ENCODE assay signal across 8 cellular contexts in genomic region chr11:1837171-1838076, GRCh38. TPM values are rescaled to one million over a fixed set of nuclear protein-coding genes. Genes with fewer than 3 reads are reported as not detected.
DNase-seq lines count a peak whose midpoint lies in the region; ATAC-seq and TF ChIP-seq lines count a peak whose summit lies in the region.

No MANE protein-coding gene starts in this region.

- H3K27ac ChIP-seq in OCI-LY7 (ENCODE audit: low read depth, low read length, poor library complexity, severe bottlenecking), result no peak overlapping the region
- peak overlapping the region; percentile 93 for H3K27ac ChIP-seq in psoas muscle

- H3K4me3 ChIP-seq in OCI-LY7 (ENCODE audit: low read depth, low read length, poor library complexity, severe bottlenecking), result no peak overlapping the region
- H3K4me3 ChIP-seq in fibroblast of villous mesenchyme (ENCODE audit: low read depth, low read length), result no peak overlapping the region
- H3K4me3 ChIP-seq in psoas muscle, result peak overlapping the region; percentile 28

- no peaks in the 10 kb centered on the region for H4K20me1 ChIP-seq in OCI-LY7 (ENCODE audit: insufficient read depth, low read length)

- H3K9me3 ChIP-seq in OCI-LY7 (ENCODE audit: low read length), result no peaks in the 10 kb centered on the region
- no peaks in the 10 kb centered on the region for H3K9me3 ChIP-seq in psoas muscle

- intact Hi-C loops in OCI-LY7 (cut with micrococcal nuclease; ENCODE audit: unreplicated experiment) (loop anchor here (1.0 kb wide), 3 partner anchors 45 to 314 kb away; no protein-coding TSS in a partner anchor), psoas muscle (cut with DNase I) (loop anchor here (1.0 to 10.0 kb wide), 5 partner anchors 45 to 315 kb away; no protein-coding TSS in a partner anchor)

- POLR2A ChIA-PET in OCI-LY7 (lab: Charles Lee), result no interaction called here

- BruUV-seq in OCI-LY7 (replicated peaks; lab: Mats Ljungman, UMichigan), result no TSS peak

- peak overlapping the region; percentile 26 for H3K4me2 ChIP-seq in OCI-LY7 (ENCODE audit: low read length)

- peak; percentile 86 for TF ChIP-seq CTCF in OCI-LY7 (conservative IDR thresholded peaks at IDR 0.05; ENCODE audit: low read length)
- peak; percentile 89 for TF ChIP-seq CTCF in fibroblast of villous mesenchyme (IDR thresholded peaks at IDR 0.05; ENCODE audit: insufficient read depth, low read depth, low read length)
- peak; percentile 88 for TF ChIP-seq CTCF in psoas muscle (IDR thresholded peaks at IDR 0.05)

- H3K4me1 ChIP-seq in OCI-LY7 (ENCODE audit: insufficient read depth, low read length, poor library complexity, severe bottlenecking), result peaks cover 33% of the 10 kb centered on the region
- peaks cover 11% of the 10 kb centered on the region for H3K4me1 ChIP-seq in psoas muscle

- H2AFZ ChIP-seq in OCI-LY7 (ENCODE audit: low read length), result no peak overlapping the region

- ATAC-seq in HG02759 (IDR thresholded peaks at IDR 0.05; ENCODE audit: unreplicated experiment) (peak; percentile 57), psoas muscle (peak; percentile 34 to 60 (median 48))

- no peaks in the 10 kb centered on the region for H3K9me2 ChIP-seq in OCI-LY7 (ENCODE audit: insufficient read depth, low read length)

- H3K36me3 ChIP-seq in OCI-LY7 (ENCODE audit: insufficient read depth, low read length) (no peaks in the 10 kb centered on the region), psoas muscle (ENCODE audit: insufficient read depth in 1 of 2, low read depth in 1 of 2) (peaks cover 0 to 7% of the 10 kb centered on the region in 2 donors)

- no peaks in the 10 kb centered on the region for H3K79me2 ChIP-seq in OCI-LY7 (ENCODE audit: insufficient read depth, low read depth, low read length)

- no peaks in the 10 kb centered on the region for H3K27me3 ChIP-seq in psoas muscle (ENCODE audit: insufficient read depth in 3 of 3, low read length in 2 of 3)

- DNase-seq in DMS 273 (lab: John Stamatoyannopoulos, UW; ENCODE audit: unreplicated experiment) (peak; percentile 67), DMS 273 treated with DMSO at 0.1 percent for 48 hours (lab: John Stamatoyannopoulos, UW) (no peak), OCI-LY7 (ENCODE audit: low spot score) (peak; percentile 88), fibroblast of villous mesenchyme (ENCODE audit: low read depth) (peak; percentile 80), psoas muscle (peak; percentile 75 to 90), NCI-H146 (lab: John Stamatoyannopoulos, UW) (no peak)
- DNase-seq in activated T-cell treated with anti-CD3 and anti-CD28 coated beads, Interleukin-2, amount 50 U/mL, for 48 hours, result peak; percentile 88 to 90

- 48 to 65% (median 48%) methylated on average over 35 to 38 of the region's 38 CpGs for WGBS in psoas muscle, 3 donors

- CTCF ChIA-PET in OCI-LY7 (lab: Charles Lee; ENCODE audit: unreplicated experiment), result interaction anchor here (0.7 kb wide), 1 partner anchor 109 kb away, joined by 3 read pairs; the partner anchor contains the start of gene MRPL23

RNA-seq across cellular contexts. Expression of gene TNNI2, which starts 1.4 kb away (rescaled TPM):
- total RNA-seq in OCI-LY7 (2014; rRNA removed; shearing (Covaris generic)), result 2.5 and 7.3 TPM in 2 replicates
- total RNA-seq in OCI-LY7 (2022) (8.7 and 14.3 TPM in 2 replicates), fibroblast of villous mesenchyme (not detected in 2 replicates), psoas muscle (1,000 to 10,000 TPM in 3 of 4 donors, 100 to 1,000 TPM in 1; 985 to 3,047 (median 2,750) TPM)
- 1,000 to 10,000 TPM; 1,614 to 6,537 (median 3,259) TPM for polyA plus RNA-seq in psoas muscle

RNA-seq across cellular contexts. Expression of gene SYT8, which starts 2.6 kb away (rescaled TPM):
- total RNA-seq in OCI-LY7 (2014; rRNA removed; shearing (Covaris generic)), result not detected in 2 replicates
- total RNA-seq in OCI-LY7 (2022) (not detected in 2 replicates), fibroblast of villous mesenchyme (under 0.01 TPM in 1 of 2 replicates, not detected in the other), psoas muscle (under 1 TPM in 1 of 4 donors, not detected in 3; 0.28 TPM)
- polyA plus RNA-seq in psoas muscle, result under 1 TPM in 2 of 3 donors, not detected in 1; 0.04 to 0.06 TPM

RNA-seq across cellular contexts. Expression of gene LSP1, which starts 15.5 kb away (rescaled TPM):
- total RNA-seq in OCI-LY7 (2014; rRNA removed; shearing (Covaris generic)), result 195 and 232 TPM in 2 replicates
- total RNA-seq in OCI-LY7 (2022) (225 and 303 TPM in 2 replicates), fibroblast of villous mesenchyme (0.32 TPM in 1 of 2 replicates, not detected in the other), psoas muscle (10 to 100 TPM; 14.4 to 27.1 (median 19.1) TPM)
- 10 to 100 TPM in 1 of 3 donors, 1 to 10 TPM in 2; 7.5 to 11.5 (median 9.4) TPM for polyA plus RNA-seq in psoas muscle

RNA-seq across cellular contexts. Expression of gene PRR33, which starts 54.3 kb away (rescaled TPM):
- not detected in 2 replicates for total RNA-seq in OCI-LY7 (2014; rRNA removed; shearing (Covaris generic))
- total RNA-seq in OCI-LY7 (2022) (not detected in 2 replicates), fibroblast of villous mesenchyme (not detected in 2 replicates), psoas muscle (1 to 10 TPM; 1.6 to 8.9 (median 2.4) TPM)
- polyA plus RNA-seq in psoas muscle, result under 1 TPM; 0.16 to 1.00 (median 0.61) TPM

Comparison
In these comparisons a context has a peak if more than half of its experiments do, and no peak if none do; other contexts are left out.
1. DNase-seq: peak in DMS 273 (single experiment), OCI-LY7 (single experiment), activated T-cell treated with anti-CD3 and anti-CD28 coated beads, Interleukin-2, amount 50 U/mL, for 48 hours (2 of 2), fibroblast of villous mesenchyme (single experiment) and psoas muscle (2 of 2); none in DMS 273 treated with DMSO at 0.1 percent for 48 hours (single experiment) and NCI-H146 (single experiment).
2. RNA of gene TNNI2, which starts 1.4 kb away (total RNA-seq): 985 to 3,047 TPM in psoas muscle; 2.5 to 14.3 TPM in OCI-LY7 and not detected in fibroblast of villous mesenchyme; every median in the first group is over 10 times any median in the second.
3. RNA of gene LSP1, which starts 15.5 kb away (total RNA-seq): 195 to 303 TPM in OCI-LY7 and 14.4 to 27.1 TPM in psoas muscle; 0.32 TPM in fibroblast of villous mesenchyme; every median in the first group is over 10 times any median in the second.
4. Peak in every context shown above with its lines, with median percentiles within 50 percentile points of each other: CTCF ChIP-seq.